ENCODE assay signal across 27 cellular contexts in genomic region chr12:77118696-77119095, GRCh38. TPM values are rescaled to one million over a fixed set of nuclear protein-coding genes. Genes with fewer than 3 reads are reported as not detected.
A peak's percentile ranks its signal among the peaks of the same experiment; 100 is the strongest.
DNase-seq lines count a peak whose midpoint lies in the region; ATAC-seq and TF ChIP-seq lines count a peak whose summit lies in the region.
"Had no signal": no experiment of that assay in that cellular context is flagged by ENCODE, and none has a peak within 500 bp of the region (broad histone marks: within the 10 kb centered on the region; RNA-seq: fewer than 3 reads in every experiment).

No MANE protein-coding gene starts in this region.

- CTCF ChIA-PET in MCF 10A (lab: Yijun Ruan, JAX) = no interaction called here
- CTCF ChIA-PET in Caco-2 (lab: Charles Lee) = no interaction called here

- H3K9me3 ChIP-seq in breast epithelium = no peaks in the 10 kb centered on the region
- H3K9me3 ChIP-seq in fibroblast of lung (ENCODE audit: control insufficient read depth, insufficient read depth, low read depth, low read length) = no peaks in the 10 kb centered on the region
- H3K9me3 ChIP-seq in Caco-2 = no peaks in the 10 kb centered on the region
- H3K9me3 ChIP-seq: BLaER1, body of pancreas, heart left ventricle, left lung, pancreas, right lobe of liver, transverse colon had no signal

- H3K36me3 Mint-ChIP-seq in MCF 10A (ENCODE audit: insufficient read depth, unreplicated experiment) (no peaks in the 10 kb centered on the region), Caco-2 (ENCODE audit: insufficient read depth, unreplicated experiment) (no peaks in the 10 kb centered on the region)
- H3K36me3 Mint-ChIP-seq: activated naive CD8-positive, alpha-beta T cell treated with anti-CD3 and anti-CD28 coated beads for 36 hours; mesothelial cell of epicardium; natural killer cell; WTC11 had no signal

- in situ Hi-C loops in SK-MEL-5 (cut with HindIII; ENCODE audit: low pct_unique_long_range_greater_than_20kb, low sequenced_read_pairs) = no loop called here

- no peak overlapping the region for H3K9ac ChIP-seq in fibroblast of lung (ENCODE audit: insufficient read depth, low read length)
- H3K9ac ChIP-seq: BLaER1 had no signal

- no peak for TF ChIP-seq POLR2A in breast epithelium (IDR thresholded peaks at IDR 0.05)

- DNase-seq in MCF 10A (ENCODE audit: unreplicated experiment) (peak; percentile 19), breast epithelium (ENCODE audit: low spot score in 2 of 2) (no peak), SK-MEL-5 (ENCODE audit: low read depth, low spot score) (peak; percentile 56), fibroblast of lung (ENCODE audit: low read depth in 2 of 2) (peak; percentile 41 to 62), AG08395 (ENCODE audit: low spot score) (no peak), Caco-2 (no peak)
- DNase-seq: activated naive CD8-positive, alpha-beta T cell treated with anti-CD3 and anti-CD28 coated beads for 36 hours; body of pancreas; Calu3; heart left ventricle; left lung; natural killer cell; NCI-H2081; NCI-H82; pancreas; right lobe of liver; stimulated activated CD8-positive, alpha-beta memory T cell treated with anti-CD3 and anti-CD28 coated beads, Interleukin-4, amount 100 ng/mL, for 48 hours; T-helper 9 cell; transverse colon had no signal

- H3K4me3 Mint-ChIP-seq in MCF 10A (ENCODE audit: unreplicated experiment) (no peak overlapping the region), Caco-2 (ENCODE audit: unreplicated experiment) (no peak overlapping the region)
- H3K4me3 Mint-ChIP-seq: activated naive CD8-positive, alpha-beta T cell treated with anti-CD3 and anti-CD28 coated beads for 36 hours; activated T-helper 17 cell treated with anti-CD3 and anti-CD28 coated beads, Interleukin-2, amount 50 U/mL, for 72 hours; mesothelial cell of epicardium; natural killer cell; WTC11 had no signal

- POLR2A ChIA-PET in MCF 10A (lab: Yijun Ruan, JAX) = no interaction called here
- POLR2A ChIA-PET in Caco-2 (lab: Charles Lee) = no interaction called here

- H3K36me3 ChIP-seq in breast epithelium = no peaks in the 10 kb centered on the region
- no peaks in the 10 kb centered on the region for H3K36me3 ChIP-seq in fibroblast of lung (ENCODE audit: control insufficient read depth, insufficient read depth, low read length)
- H3K36me3 ChIP-seq in Caco-2 (ENCODE audit: control insufficient read depth, insufficient read depth, low read length) = no peaks in the 10 kb centered on the region
- H3K36me3 ChIP-seq: BLaER1, heart left ventricle, left lung, pancreas, right lobe of liver, transverse colon had no signal

- no peaks in the 10 kb centered on the region for H4K20me1 ChIP-seq in fibroblast of lung (ENCODE audit: control insufficient read depth, extremely low read depth, insufficient read depth, low read length)
- H4K20me1 ChIP-seq: BLaER1 had no signal

- no peak for ATAC-seq in HG03521 (IDR thresholded peaks at IDR 0.05; ENCODE audit: unreplicated experiment)
- no peak for ATAC-seq in HG02678 (IDR thresholded peaks at IDR 0.05; ENCODE audit: unreplicated experiment)
- ATAC-seq: activated T-helper 17 cell treated with anti-CD3 and anti-CD28 coated beads, Interleukin-2, amount 50 U/mL, for 72 hours; body of pancreas; heart left ventricle; left lung; natural killer cell; Panc1; pancreas; right lobe of liver; WTC11 had no signal

- H3K27ac Mint-ChIP-seq in MCF 10A (ENCODE audit: low read depth, unreplicated experiment) = no peak overlapping the region
- H3K27ac Mint-ChIP-seq in Caco-2 (ENCODE audit: unreplicated experiment) = no peak overlapping the region
- H3K27ac Mint-ChIP-seq: activated naive CD8-positive, alpha-beta T cell treated with anti-CD3 and anti-CD28 coated beads for 36 hours; activated T-helper 17 cell treated with anti-CD3 and anti-CD28 coated beads, Interleukin-2, amount 50 U/mL, for 72 hours; mesothelial cell of epicardium; natural killer cell; WTC11 had no signal

- H3K79me2 ChIP-seq in fibroblast of lung (ENCODE audit: control insufficient read depth, insufficient read depth, low read length) = no peaks in the 10 kb centered on the region

- no peak overlapping the region for H2AFZ ChIP-seq in fibroblast of lung (ENCODE audit: low read length)

- BruUV-seq in MCF 10A (replicated peaks; lab: Mats Ljungman, UMichigan) = no TSS peak
- BruUV-seq in Caco-2 (replicated peaks; lab: Mats Ljungman, UMichigan) = no TSS peak

- H3K4me1 ChIP-seq in breast epithelium (no peaks in the 10 kb centered on the region), fibroblast of lung (ENCODE audit: control insufficient read depth, extremely low read depth, insufficient read depth, low read length) (peaks cover 26% of the 10 kb centered on the region), Caco-2 (no peaks in the 10 kb centered on the region)
- H3K4me1 ChIP-seq: BLaER1, body of pancreas, heart left ventricle, left lung, pancreas, right lobe of liver, transverse colon had no signal

- peaks cover 22% of the 10 kb centered on the region for H3K4me1 Mint-ChIP-seq in MCF 10A (ENCODE audit: insufficient read depth, unreplicated experiment)
- H3K4me1 Mint-ChIP-seq in Caco-2 (ENCODE audit: low read depth, unreplicated experiment) = no peaks in the 10 kb centered on the region
- H3K4me1 Mint-ChIP-seq: activated naive CD8-positive, alpha-beta T cell treated with anti-CD3 and anti-CD28 coated beads for 36 hours; activated T-helper 17 cell treated with anti-CD3 and anti-CD28 coated beads, Interleukin-2, amount 50 U/mL, for 72 hours; mesothelial cell of epicardium; natural killer cell had no signal

- H3K4me3 ChIP-seq in breast epithelium (no peak overlapping the region), fibroblast of lung (replicated peaks in 1 of 4; ENCODE audit: control extremely low read depth in 1 of 4, insufficient read depth in 1 of 4, low read depth in 3 of 4, low read length in 4 of 4) (no peak overlapping the region), Caco-2 (ENCODE audit: low read depth, low read length) (no peak overlapping the region)
- H3K4me3 ChIP-seq: BLaER1, body of pancreas, heart left ventricle, left lung, pancreas, right lobe of liver, SK-N-MC, transverse colon had no signal

- H3K27me3 ChIP-seq in breast epithelium (no peaks in the 10 kb centered on the region), fibroblast of lung (ENCODE audit: control insufficient read depth, insufficient read depth, low read length) (no peaks in the 10 kb centered on the region), Caco-2 (replicated peaks; ENCODE audit: control insufficient read depth, insufficient read depth, low read length) (no peaks in the 10 kb centered on the region; the same call in 1 of the 2 replicates)
- H3K27me3 ChIP-seq: BLaER1, body of pancreas, heart left ventricle, left lung, pancreas, right lobe of liver, transverse colon had no signal

- no peaks in the 10 kb centered on the region for H3K27me3 Mint-ChIP-seq in MCF 10A (ENCODE audit: insufficient read depth, unreplicated experiment)
- H3K27me3 Mint-ChIP-seq in Caco-2 (ENCODE audit: insufficient read depth, unreplicated experiment) = peaks cover 3% of the 10 kb centered on the region
- H3K27me3 Mint-ChIP-seq: activated naive CD8-positive, alpha-beta T cell treated with anti-CD3 and anti-CD28 coated beads for 36 hours had no signal

- H3K9me3 Mint-ChIP-seq in MCF 10A (ENCODE audit: unreplicated experiment) (no peaks in the 10 kb centered on the region), Caco-2 (ENCODE audit: unreplicated experiment) (no peaks in the 10 kb centered on the region)
- H3K9me3 Mint-ChIP-seq: activated naive CD8-positive, alpha-beta T cell treated with anti-CD3 and anti-CD28 coated beads for 36 hours; activated T-helper 17 cell treated with anti-CD3 and anti-CD28 coated beads, Interleukin-2, amount 50 U/mL, for 72 hours; mesothelial cell of epicardium; natural killer cell; WTC11 had no signal

- no peak overlapping the region for H3K4me2 ChIP-seq in fibroblast of lung (ENCODE audit: extremely low read depth, insufficient read depth, low read length)
- H3K4me2 ChIP-seq: BLaER1 had no signal

- intact Hi-C loops in MCF 10A (cut with micrococcal nuclease) (no loop called here), breast epithelium (cut with DNase I; ENCODE audit: low total_unique reads) (no loop called here), Caco-2 (cut with micrococcal nuclease; ENCODE audit: unreplicated experiment) (no loop called here)

- H3K27ac ChIP-seq in breast epithelium (no peak overlapping the region), fibroblast of lung (ENCODE audit: insufficient read depth, low read length) (peak overlapping the region; percentile 22)
- H3K27ac ChIP-seq: BLaER1, body of pancreas, heart left ventricle, left lung, pancreas, right lobe of liver, SK-N-MC, transverse colon had no signal

- no peak for TF ChIP-seq CTCF in MCF 10A (IDR thresholded peaks at IDR 0.05; ENCODE audit: unreplicated experiment)
- TF ChIP-seq CTCF in breast epithelium (IDR thresholded peaks at IDR 0.05) = no peak
- no peak for TF ChIP-seq CTCF in fibroblast of lung (conservative IDR thresholded peaks at IDR 0.05 in 1 of 2, IDR thresholded peaks at IDR 0.05 in 1 of 2; ENCODE audit: low read depth in 1 of 2, low read length in 2 of 2)
- TF ChIP-seq CTCF in Caco-2 (IDR thresholded peaks at IDR 0.05; ENCODE audit: insufficient read depth in 1 of 2, low read depth in 1 of 2, low read length in 1 of 2, severe bottlenecking in 1 of 2, unreplicated experiment in 1 of 2) = no peak

RNA-seq across cellular contexts. Expression of gene E2F7, which starts 53.3 kb away (rescaled TPM):
- total RNA-seq in MCF 10A (2022) (23.5 and 34.4 TPM in 2 replicates), breast epithelium (under 1 TPM in 2 of 3 donors, not detected in 1; under 0.01 to 0.44 TPM), fibroblast of lung (4.6 and 9.7 TPM in 2 replicates), Caco-2 (2022) (11.4 and 11.6 TPM in 2 replicates)
- total RNA-seq in SK-MEL-5 (2014; rRNA removed; shearing (Covaris generic)) = 5.0 and 6.8 TPM in 2 replicates
- polyA plus RNA-seq in SK-MEL-5 (2015; cell fraction: cytosol; rRNA removed) = 8.5 and 10.8 TPM in 2 replicates
- polyA plus RNA-seq in SK-MEL-5 (2015; cell fraction: nucleus; rRNA removed) = 35.5 and 44.6 TPM in 2 replicates
- polyA plus RNA-seq in fibroblast of lung = 3.6 and 12.9 TPM in 2 replicates
- polyA plus RNA-seq in fibroblast of lung (2012) = 2.3 and 6.9 TPM in 2 replicates
- 4.2 and 27.6 TPM in 2 replicates for polyA minus RNA-seq in fibroblast of lung (ENCODE audit: low replicate concordance)
- total RNA-seq: body of pancreas had no signal

Comparison
In these comparisons a context has a peak if more than half of its experiments do, and no peak if none do; other contexts are left out.
1. DNase-seq: peak in MCF 10A (single experiment), SK-MEL-5 (single experiment) and fibroblast of lung (2 of 2); none in breast epithelium (0 of 2), AG08395 (single experiment) and Caco-2 (0 of 2).